8 cellular contexts compared by ENCODE assay signal in the genomic region with DNA sequence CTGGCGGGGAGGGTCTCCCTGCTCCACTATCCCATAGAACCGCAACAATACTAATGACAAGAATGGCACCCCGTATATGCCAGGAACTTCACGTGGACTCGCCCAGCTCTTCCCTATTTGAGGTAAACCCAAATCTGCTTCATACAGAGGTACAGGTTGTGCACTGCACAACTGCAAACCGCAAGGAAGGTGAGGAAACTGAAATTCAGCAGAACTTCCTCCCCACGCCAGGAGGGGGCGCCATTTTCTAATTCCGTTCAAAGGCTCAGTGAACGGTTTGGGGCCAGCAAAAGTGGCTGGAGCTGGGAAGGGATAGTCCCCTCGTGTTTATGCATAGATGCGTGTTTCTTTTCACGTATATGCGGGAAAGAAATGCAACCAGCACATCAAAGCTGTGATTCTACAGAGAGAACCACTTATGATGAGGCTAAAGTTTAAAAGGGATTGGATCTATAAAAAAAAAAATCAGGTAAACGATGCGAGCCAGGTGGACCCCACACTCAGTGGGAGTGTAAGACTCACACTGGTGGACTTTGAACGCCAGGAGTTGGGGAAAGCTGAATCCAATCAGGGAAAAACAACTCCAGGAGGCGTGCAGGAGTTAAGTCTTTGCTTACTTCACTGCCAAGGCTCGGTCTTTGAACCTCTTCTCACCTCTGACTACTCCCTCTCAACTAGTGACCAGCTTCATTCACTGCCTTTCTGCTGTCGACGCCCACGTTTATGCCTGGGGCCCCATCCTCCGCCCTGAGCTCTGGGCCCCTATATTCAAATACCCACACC. TPM values are rescaled to one million over a fixed set of nuclear protein-coding genes. Genes with fewer than 3 reads are reported as not detected.
DNase-seq lines count a peak whose midpoint lies in the region; ATAC-seq, FAIRE-seq and TF ChIP-seq lines count a peak whose summit lies in the region.

No MANE protein-coding gene starts in this region.

- no peak overlapping the region for H3K23ac ChIP-seq in mesenchymal stem cell (ENCODE audit: low read length in 2 of 2)

- TF ChIP-seq RAD21 in GM12878 (IDR thresholded peaks at IDR 0.05; ENCODE audit: insufficient read depth, low read depth, low read length): peak; percentile 17; the same call in 1 of the 2 replicates

- in situ Hi-C loops in GM12878 (cut with MboI): no loop called here

- H2BK120ac ChIP-seq in mesenchymal stem cell (ENCODE audit: low read depth, low read length): no peak overlapping the region

- H3K4me3 Mint-ChIP-seq in memory B cell: no peak overlapping the region

- no peaks in the 10 kb centered on the region for H3K79me2 ChIP-seq in GM12878 (ENCODE audit: control insufficient read depth, insufficient read depth, low read length)

- TF ChIP-seq EP300 in GM12878 (IDR thresholded peaks at IDR 0.05; ENCODE audit: borderline replicate concordance in 1 of 2, control insufficient read depth in 1 of 2, low read depth in 2 of 2, low read length in 2 of 2) (no peak), upper lobe of left lung (IDR thresholded peaks at IDR 0.05) (no peak)

- no peak overlapping the region for H3K27ac Mint-ChIP-seq in memory B cell

- peaks cover 4% of the 10 kb centered on the region for H3K4me1 Mint-ChIP-seq in memory B cell

- H3K9me3 ChIP-seq in AG04450 (ENCODE audit: control insufficient read depth, insufficient read depth, low read length) (peaks cover 4% of the 10 kb centered on the region; the same call in 1 of the 2 replicates), GM12878 (replicated peaks; ENCODE audit: control insufficient read depth, insufficient read depth, low read length) (no peaks in the 10 kb centered on the region; the same call in 2 of the 3 replicates), upper lobe of left lung (no peaks in the 10 kb centered on the region), mesenchymal stem cell (ENCODE audit: control insufficient read depth, low read length) (peaks cover under 1% of the 10 kb centered on the region)

- SMC1A ChIA-PET in GM12878 (lab: Charles Lee; ENCODE audit: uncharacterized antibody, unreplicated experiment): interaction anchor here (0.8 to 1.6 kb wide), 6 partner anchors 45 to 256 kb away, joined by 3 to 5 read pairs (median 3); no protein-coding TSS in a partner anchor

- POLR2A ChIA-PET in AG04450 (lab: Yijun Ruan, JAX): no interaction called here
- POLR2A ChIA-PET in GM12878 (lab: Charles Lee): interaction anchor here (0.9 kb wide), 1 partner anchor 10 kb away, joined by 4 read pairs; no protein-coding TSS in a partner anchor

- no peak overlapping the region for H2BK15ac ChIP-seq in mesenchymal stem cell (ENCODE audit: low read depth, poor library complexity, severe bottlenecking)

- no peak overlapping the region for H3K4ac ChIP-seq in mesenchymal stem cell (ENCODE audit: low read depth in 1 of 2, low read length in 2 of 2)

- H3K4me1 ChIP-seq in GM12878 (ENCODE audit: control insufficient read depth, insufficient read depth, low read length) (no peaks in the 10 kb centered on the region), upper lobe of left lung (peaks cover 4 to 25% (median 8%) of the 10 kb centered on the region in 4 donors), mesenchymal stem cell (ENCODE audit: control insufficient read depth, insufficient read depth, low read depth, low read length) (no peaks in the 10 kb centered on the region)

- H3K27ac ChIP-seq in AG04450 (ENCODE audit: low read depth, low read length): no peak overlapping the region
- no peak overlapping the region for H3K27ac ChIP-seq in GM12878 (ENCODE audit: control insufficient read depth, insufficient read depth)
- H3K27ac ChIP-seq in upper lobe of left lung: no peak overlapping the region
- H3K27ac ChIP-seq in mesenchymal stem cell (ENCODE audit: low read length, poor library complexity, severe bottlenecking): no peak overlapping the region

- 35% methylated on average over 23 of the region's 23 CpGs for WGBS in GM12878 (ENCODE audit: insufficient coverage, insufficient replicate concordance, low lambda C conversion rate, missing lambda C conversion rate)
- WGBS in upper lobe of left lung, 2 donors: 34 to 47% methylated on average over 19 to 23 of the region's 23 CpGs
- WGBS in mesenchymal stem cell: 62% methylated on average over 23 of the region's 23 CpGs

- peaks cover 27% of the 10 kb centered on the region for H3K27me3 Mint-ChIP-seq in memory B cell

- H2BK5ac ChIP-seq in mesenchymal stem cell (ENCODE audit: low read depth, low read length, poor library complexity, severe bottlenecking): no peak overlapping the region

- FAIRE-seq in GM12891 (lab: Jason Lieb, UNC) (peak; percentile 38), GM12878 (lab: Jason Lieb, UNC) (no peak)

- RAD21 ChIA-PET in GM12878 (lab: Charles Lee; ENCODE audit: unreplicated experiment): interaction anchor here (2.3 kb wide), 1 partner anchor 252 kb away, joined by 12 read pairs; no protein-coding TSS in a partner anchor

- H3K36me3 ChIP-seq in GM12878 (ENCODE audit: control insufficient read depth in 2 of 2, insufficient read depth in 2 of 2, low read length in 1 of 2) (no peaks in the 10 kb centered on the region), upper lobe of left lung (no peaks in the 10 kb centered on the region), mesenchymal stem cell (ENCODE audit: control insufficient read depth in 1 of 2, insufficient read depth in 2 of 2, low read depth in 1 of 2, low read length in 2 of 2) (no peaks in the 10 kb centered on the region)

- no peak overlapping the region for H3K14ac ChIP-seq in mesenchymal stem cell (ENCODE audit: low read length in 2 of 2)

- ATAC-seq in GM12878 (no peak; the same call in 2 of the 3 replicates), memory B cell (ENCODE audit: low read depth) (no peak), upper lobe of left lung (ENCODE audit: low FRiP score in 2 of 2) (peak in 1 of 2 donors; percentile 41), HG03457 (IDR thresholded peaks at IDR 0.05; ENCODE audit: unreplicated experiment) (no peak)

- no peak for DNase-seq in AG04450 (ENCODE audit: low read depth, low spot score)
- no peak for DNase-seq in GM12891 (ENCODE audit: insufficient read length, low spot score)
- peak; percentile 61 for DNase-seq in RPMI8226
- no peak for DNase-seq in GM12878 (ENCODE audit: low read depth, low spot score)
- peak; percentile 27 to 43 for DNase-seq in memory B cell (ENCODE audit: low spot score in 2 of 2)
- no peak for DNase-seq in upper lobe of left lung
- no peak for DNase-seq in mesenchymal stem cell

- H3K36me3 Mint-ChIP-seq in memory B cell: no peaks in the 10 kb centered on the region

- TF ChIP-seq CTCF in AG04450 (IDR thresholded peaks at IDR 0.05; ENCODE audit: low read depth, low read length): peak; percentile 84
- peak; percentile 58 to 73 (median 67) for TF ChIP-seq CTCF in GM12878 (IDR thresholded peaks at IDR 0.05 in 2 of 3, conservative IDR thresholded peaks at IDR 0.05 in 1 of 3; ENCODE audit: control insufficient read depth in 2 of 3, extremely low read depth in 1 of 3, insufficient read depth in 1 of 3, low read depth in 3 of 3, low read length in 3 of 3)
- peak; percentile 56 to 72 (median 60) for TF ChIP-seq CTCF in upper lobe of left lung (IDR thresholded peaks at IDR 0.05)

- H3K4me2 ChIP-seq in GM12878 (ENCODE audit: control insufficient read depth, insufficient read depth) (no peak overlapping the region), mesenchymal stem cell (ENCODE audit: low read length, poor library complexity, severe bottlenecking) (no peak overlapping the region)

- no peak overlapping the region for H2AK5ac ChIP-seq in mesenchymal stem cell (ENCODE audit: low read length, severe bottlenecking)

- no peak overlapping the region for H4K91ac ChIP-seq in mesenchymal stem cell (ENCODE audit: low read length)

- no peak overlapping the region for H2BK12ac ChIP-seq in mesenchymal stem cell (ENCODE audit: low read length in 2 of 2)

- H3K27me3 ChIP-seq in AG04450 (ENCODE audit: control insufficient read depth, insufficient read depth, low read length): peaks cover 36% of the 10 kb centered on the region
- peaks cover 4 to 6% of the 10 kb centered on the region in 2 experiments for H3K27me3 ChIP-seq in GM12878 (replicated peaks in 1 of 2; ENCODE audit: control insufficient read depth in 2 of 2, insufficient read depth in 2 of 2, low read length in 1 of 2)
- peaks cover 0 to 37% (median 27%) of the 10 kb centered on the region in 4 donors for H3K27me3 ChIP-seq in upper lobe of left lung
- peaks cover 0 to 67% of the 10 kb centered on the region in 2 experiments for H3K27me3 ChIP-seq in mesenchymal stem cell (ENCODE audit: control insufficient read depth in 1 of 2, insufficient read depth in 1 of 2, low read length in 2 of 2)

- no peak overlapping the region for H3K9ac ChIP-seq in GM12878 (ENCODE audit: control insufficient read depth, insufficient read depth, low read length)
- H3K9ac ChIP-seq in mesenchymal stem cell (ENCODE audit: low read length): no peak overlapping the region

- H2AFZ ChIP-seq in GM12878 (ENCODE audit: control insufficient read depth, low read depth, low read length) (no peak overlapping the region), mesenchymal stem cell (ENCODE audit: low read depth, low read length) (no peak overlapping the region)

- H3K79me1 ChIP-seq in mesenchymal stem cell (replicated peaks; ENCODE audit: low read length, poor library complexity, severe bottlenecking): no peaks in the 10 kb centered on the region

- no TSS peak for BruUV-seq in GM12878 (replicated peaks; lab: Mats Ljungman, UMichigan)

- no peaks in the 10 kb centered on the region for H4K20me1 ChIP-seq in GM12878 (ENCODE audit: control insufficient read depth, insufficient read depth)

- H3K9me3 Mint-ChIP-seq in memory B cell: no peaks in the 10 kb centered on the region

- intact Hi-C loops in GM12878 (cut with micrococcal nuclease; ENCODE audit: unreplicated experiment): no loop called here

- no peak overlapping the region for H4K8ac ChIP-seq in mesenchymal stem cell (ENCODE audit: low read length)

- H3K18ac ChIP-seq in mesenchymal stem cell (ENCODE audit: low read depth in 1 of 2, low read length in 2 of 2): no peak overlapping the region

- CTCF ChIA-PET in AG04450 (lab: Charles Lee) (interaction anchor here (0.6 to 2.7 kb wide), 25 partner anchors 10 to 740 kb away, joined by 3 to 40 read pairs (median 4); a partner anchor contains a TSS), GM12878 (lab: Yijun Ruan, JAX) (interaction anchor here (0.5 to 4.0 kb wide), 8 partner anchors 9 to 312 kb away, joined by 3 to 22 read pairs (median 4); no protein-coding TSS in a partner anchor)

- TF ChIP-seq POLR2A in GM12891 (IDR thresholded peaks at IDR 0.05; ENCODE audit: low read depth, low read length) (no peak), GM12878 (IDR thresholded peaks at IDR 0.05; ENCODE audit: low read depth, low read length) (no peak), upper lobe of left lung (IDR thresholded peaks at IDR 0.05) (no peak)

- no peak overlapping the region for H3K4me3 ChIP-seq in AG04450 (ENCODE audit: low read depth, low read length)
- no peak overlapping the region for H3K4me3 ChIP-seq in GM12878
- no peak overlapping the region for H3K4me3 ChIP-seq in upper lobe of left lung
- H3K4me3 ChIP-seq in mesenchymal stem cell (ENCODE audit: insufficient read depth in 1 of 2, low read depth in 1 of 2, low read length in 2 of 2): no peak overlapping the region

RNA-seq across cellular contexts. Expression of a gene that starts 20.3 kb away (rescaled TPM):
- polyA plus RNA-seq in AG04450 (2011; rRNA removed) (not detected in 2 replicates), GM12878 (2011; rRNA removed) (0.36 TPM in 1 of 2 replicates, not detected in the other), GM12878 (2014; fragmentation: Illumina TruSeq; extraction: Trizol) (not detected in 2 replicates), GM12878 (2014; fragmentation: Nextera tagmentation; extraction: Ambion mirVana) (not detected), GM12878 (2014; rRNA removed) (not detected in 2 replicates), GM12878 (2016; fragmentation: Nextera tagmentation; extraction: Ambion mirVana) (not detected)
- polyA minus RNA-seq in AG04450 (2011; rRNA and poly(A)+ RNA removed): not detected in 2 replicates
- polyA plus RNA-seq in GM12891 (2012; ENCODE audit: low read depth, missing spikeins): not detected
- not detected in 2 replicates for total RNA-seq in GM12878 (2013; cell fraction: nucleolus; rRNA removed)
- total RNA-seq in GM12878 (2014; rRNA removed) (not detected in 2 replicates), GM12878 (2014; rRNA removed; fragmentation: Illumina TruSeq; extraction: Trizol) (not detected in 2 replicates), GM12878 (2021) (0.69 TPM in 1 of 2 replicates, not detected in the other), upper lobe of left lung (10 to 100 TPM in 1 of 6 donors, 1 to 10 TPM in 4, not detected in 1; 1.7 to 24.4 (median 3.1) TPM)
- not detected for polyA plus RNA-seq in GM12878 (2011; ENCODE audit: low read depth)
- polyA plus RNA-seq in GM12878 (2011; cell fraction: cytosol; rRNA removed): 0.55 and 0.59 TPM in 2 replicates
- polyA plus RNA-seq in GM12878 (2011; cell fraction: nucleus; rRNA removed): 0.75 and 1.1 TPM in 2 replicates
- polyA plus RNA-seq in GM12878 (2012): 0.60 TPM in 1 of 2 replicates, not detected in the other
- not detected in 2 replicates for polyA minus RNA-seq in GM12878 (2011; rRNA and poly(A)+ RNA removed)
- not detected in 2 replicates for polyA minus RNA-seq in GM12878 (2011; cell fraction: cytosol; rRNA and poly(A)+ RNA removed)
- polyA minus RNA-seq in GM12878 (2011; cell fraction: nucleus; rRNA and poly(A)+ RNA removed): not detected in 2 replicates
- not detected for polyA plus RNA-seq in mesenchymal stem cell (2013, experiment 1 of 2)
- not detected for polyA plus RNA-seq in mesenchymal stem cell (2013, experiment 2 of 2)

RNA-seq across cellular contexts. Expression of a gene that starts 29.8 kb away (rescaled TPM):
- polyA plus RNA-seq in AG04450 (2011; rRNA removed) (0.02 and 0.05 TPM in 2 replicates), GM12878 (2011; rRNA removed) (0.03 and 0.05 TPM in 2 replicates), GM12878 (2014; fragmentation: Illumina TruSeq; extraction: Trizol) (not detected in 2 replicates), GM12878 (2014; fragmentation: Nextera tagmentation; extraction: Ambion mirVana) (not detected), GM12878 (2014; rRNA removed) (0.18 TPM in 1 of 2 replicates, not detected in the other), GM12878 (2016; fragmentation: Nextera tagmentation; extraction: Ambion mirVana) (not detected)
- not detected in 2 replicates for polyA minus RNA-seq in AG04450 (2011; rRNA and poly(A)+ RNA removed)
- not detected for polyA plus RNA-seq in GM12891 (2012; ENCODE audit: low read depth, missing spikeins)
- not detected in 2 replicates for total RNA-seq in GM12878 (2013; cell fraction: nucleolus; rRNA removed)
- total RNA-seq in GM12878 (2014; rRNA removed) (not detected in 2 replicates), GM12878 (2014; rRNA removed; fragmentation: Illumina TruSeq; extraction: Trizol) (not detected in 2 replicates), GM12878 (2021) (not detected in 2 replicates), upper lobe of left lung (1 to 10 TPM in 3 of 6 donors, under 1 TPM in 2, not detected in 1; 0.67 to 3.6 (median 1.4) TPM)
- not detected for polyA plus RNA-seq in GM12878 (2011; ENCODE audit: low read depth)
- 0.15 and 0.24 TPM in 2 replicates for polyA plus RNA-seq in GM12878 (2011; cell fraction: cytosol; rRNA removed)
- 0.49 and 0.66 TPM in 2 replicates for polyA plus RNA-seq in GM12878 (2011; cell fraction: nucleus; rRNA removed)
- polyA plus RNA-seq in GM12878 (2012): not detected in 2 replicates
- polyA minus RNA-seq in GM12878 (2011; rRNA and poly(A)+ RNA removed): 0.10 and 0.15 TPM in 2 replicates
- polyA minus RNA-seq in GM12878 (2011; cell fraction: cytosol; rRNA and poly(A)+ RNA removed): not detected in 2 replicates
- 0.29 TPM in 1 of 2 replicates, not detected in the other for polyA minus RNA-seq in GM12878 (2011; cell fraction: nucleus; rRNA and poly(A)+ RNA removed)
- polyA plus RNA-seq in mesenchymal stem cell (2013, experiment 1 of 2): not detected
- not detected for polyA plus RNA-seq in mesenchymal stem cell (2013, experiment 2 of 2)

RNA-seq across cellular contexts. Expression of a gene that starts 50.1 kb away (rescaled TPM):
- polyA plus RNA-seq in AG04450 (2011; rRNA removed) (2.4 and 3.5 TPM in 2 replicates), GM12878 (2011; rRNA removed) (not detected in 2 replicates), GM12878 (2014; fragmentation: Illumina TruSeq; extraction: Trizol) (not detected in 2 replicates), GM12878 (2014; fragmentation: Nextera tagmentation; extraction: Ambion mirVana) (not detected), GM12878 (2014; rRNA removed) (not detected in 2 replicates), GM12878 (2016; fragmentation: Nextera tagmentation; extraction: Ambion mirVana) (not detected)
- 3.5 and 9.2 TPM in 2 replicates for polyA minus RNA-seq in AG04450 (2011; rRNA and poly(A)+ RNA removed)
- not detected for polyA plus RNA-seq in GM12891 (2012; ENCODE audit: low read depth, missing spikeins)
- not detected in 2 replicates for total RNA-seq in GM12878 (2013; cell fraction: nucleolus; rRNA removed)
- total RNA-seq in GM12878 (2014; rRNA removed) (not detected in 2 replicates), GM12878 (2014; rRNA removed; fragmentation: Illumina TruSeq; extraction: Trizol) (not detected in 2 replicates), GM12878 (2021) (not detected in 2 replicates), upper lobe of left lung (under 1 TPM in 2 of 6 donors, not detected in 4; 0.40 to 0.54 TPM)
- not detected for polyA plus RNA-seq in GM12878 (2011; ENCODE audit: low read depth)
- not detected in 2 replicates for polyA plus RNA-seq in GM12878 (2011; cell fraction: cytosol; rRNA removed)
- 0.03 TPM in 1 of 2 replicates, not detected in the other for polyA plus RNA-seq in GM12878 (2011; cell fraction: nucleus; rRNA removed)
- not detected in 2 replicates for polyA plus RNA-seq in GM12878 (2012)
- not detected in 2 replicates for polyA minus RNA-seq in GM12878 (2011; rRNA and poly(A)+ RNA removed)
- polyA minus RNA-seq in GM12878 (2011; cell fraction: cytosol; rRNA and poly(A)+ RNA removed): not detected in 2 replicates
- not detected in 2 replicates for polyA minus RNA-seq in GM12878 (2011; cell fraction: nucleus; rRNA and poly(A)+ RNA removed)
- polyA plus RNA-seq in mesenchymal stem cell (2013, experiment 1 of 2): 0.17 TPM
- 0.22 TPM for polyA plus RNA-seq in mesenchymal stem cell (2013, experiment 2 of 2)

RNA-seq across cellular contexts. Expression of a gene that starts 53.7 kb away (rescaled TPM):
- polyA plus RNA-seq in AG04450 (2011; rRNA removed) (43.9 and 64.1 TPM in 2 replicates), GM12878 (2011; rRNA removed) (not detected in 2 replicates), GM12878 (2014; fragmentation: Illumina TruSeq; extraction: Trizol) (not detected in 2 replicates), GM12878 (2014; fragmentation: Nextera tagmentation; extraction: Ambion mirVana) (not detected), GM12878 (2014; rRNA removed) (0.09 TPM in 1 of 2 replicates, not detected in the other), GM12878 (2016; fragmentation: Nextera tagmentation; extraction: Ambion mirVana) (not detected)
- polyA minus RNA-seq in AG04450 (2011; rRNA and poly(A)+ RNA removed): 8.5 and 10.2 TPM in 2 replicates
- 0.22 TPM for polyA plus RNA-seq in GM12891 (2012; ENCODE audit: low read depth, missing spikeins)
- 0.38 TPM in 1 of 2 replicates, not detected in the other for total RNA-seq in GM12878 (2013; cell fraction: nucleolus; rRNA removed)
- total RNA-seq in GM12878 (2014; rRNA removed) (not detected in 2 replicates), GM12878 (2014; rRNA removed; fragmentation: Illumina TruSeq; extraction: Trizol) (not detected in 2 replicates), GM12878 (2021) (not detected in 2 replicates), upper lobe of left lung (10 to 100 TPM in 4 of 6 donors, 1 to 10 TPM in 2; 3.9 to 19.6 (median 15.9) TPM)
- not detected for polyA plus RNA-seq in GM12878 (2011; ENCODE audit: low read depth)
- not detected in 2 replicates for polyA plus RNA-seq in GM12878 (2011; cell fraction: cytosol; rRNA removed)
- polyA plus RNA-seq in GM12878 (2011; cell fraction: nucleus; rRNA removed): not detected in 2 replicates
- polyA plus RNA-seq in GM12878 (2012): not detected in 2 replicates
- not detected in 2 replicates for polyA minus RNA-seq in GM12878 (2011; rRNA and poly(A)+ RNA removed)
- not detected in 2 replicates for polyA minus RNA-seq in GM12878 (2011; cell fraction: cytosol; rRNA and poly(A)+ RNA removed)
- not detected in 2 replicates for polyA minus RNA-seq in GM12878 (2011; cell fraction: nucleus; rRNA and poly(A)+ RNA removed)
- 2.0 TPM for polyA plus RNA-seq in mesenchymal stem cell (2013, experiment 1 of 2)
- 2.5 TPM for polyA plus RNA-seq in mesenchymal stem cell (2013, experiment 2 of 2)

Comparison
In these comparisons a context has a peak if more than half of its experiments do, and no peak if none do; other contexts are left out.
1. DNase-seq: peak in RPMI8226 (single experiment) and memory B cell (2 of 2); none in AG04450 (single experiment), GM12891 (single experiment), GM12878 (single experiment), upper lobe of left lung (0 of 2) and mesenchymal stem cell (single experiment).
2. Peak in every context shown above with its lines, with median percentiles within 50 percentile points of each other: CTCF ChIP-seq.